ENCODE assay signal across 10 cellular contexts in the genomic region with DNA sequence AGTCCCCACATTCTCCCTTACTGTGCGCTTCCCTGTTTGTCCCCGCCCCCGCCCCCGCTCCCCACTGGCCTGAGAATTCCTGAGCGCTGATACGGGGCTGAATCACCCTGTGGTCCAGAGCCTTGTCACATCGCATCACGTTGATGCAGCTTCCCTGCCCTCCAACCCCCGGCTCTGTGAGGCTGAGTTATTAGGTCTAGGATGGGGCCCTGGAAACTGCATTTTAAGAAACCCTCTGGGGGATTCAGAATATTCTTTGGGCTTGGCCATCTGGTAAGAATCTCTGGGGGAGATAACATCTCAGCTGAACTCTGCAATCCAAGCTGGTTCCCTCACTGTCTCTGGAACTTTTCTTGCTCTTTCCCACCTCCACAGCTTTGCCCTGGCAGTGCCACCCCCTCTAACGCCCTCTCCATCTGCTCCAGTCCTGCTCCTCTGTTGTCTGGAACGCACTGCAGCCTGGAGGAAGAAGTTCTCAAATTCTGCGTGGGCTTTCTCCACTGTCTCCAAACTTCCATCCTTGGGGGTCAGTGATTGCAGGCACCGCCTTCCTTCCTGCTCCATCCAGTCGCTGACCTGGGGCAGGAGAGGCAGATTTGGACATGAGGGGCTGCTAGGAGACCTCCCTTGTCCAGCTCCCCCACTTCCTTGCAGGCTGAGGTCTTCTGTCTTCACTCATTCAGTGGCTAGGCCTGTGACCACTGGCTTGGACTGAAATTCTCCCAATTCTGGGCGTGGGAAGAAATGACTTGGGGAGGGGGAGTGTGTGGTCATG. TPM values are rescaled to one million over a fixed set of nuclear protein-coding genes. Genes with fewer than 3 reads are reported as not detected.
DNase-seq lines count a peak whose midpoint lies in the region; ATAC-seq and TF ChIP-seq lines count a peak whose summit lies in the region.
"Had no signal": no experiment of that assay in that cellular context is flagged by ENCODE, and none has a peak within 500 bp of the region (broad histone marks: within the 10 kb centered on the region; RNA-seq: fewer than 3 reads in every experiment).

No MANE protein-coding gene starts in this region.

- no peaks in the 10 kb centered on the region for H3K36me3 ChIP-seq in cardiac muscle cell
- no peaks in the 10 kb centered on the region for H3K36me3 ChIP-seq in sigmoid colon
- H3K36me3 ChIP-seq: suprapubic skin had no signal

- no peak for TF ChIP-seq POLR2A in sigmoid colon (IDR thresholded peaks at IDR 0.05)

- TF ChIP-seq EP300 in sigmoid colon (IDR thresholded peaks at IDR 0.05): no peak

- H3K27ac ChIP-seq in cardiac muscle cell (no peak overlapping the region), sigmoid colon (peak overlapping the region in 3 of 4 donors; percentile 10 to 29 (median 20))
- H3K27ac ChIP-seq: psoas muscle, suprapubic skin had no signal

- in situ Hi-C loops in GM13976 (cut with MboI; ENCODE audit: low sequenced_read_pairs, unreplicated experiment): loop anchor here (25.0 kb wide), 1 partner anchor 306 kb away; the partner anchor contains the start of gene VSTM2L

- H3K27me3 ChIP-seq in cardiac muscle cell (no peaks in the 10 kb centered on the region), sigmoid colon (no peaks in the 10 kb centered on the region)
- H3K27me3 ChIP-seq: suprapubic skin had no signal

- H3K9me3 ChIP-seq in cardiac muscle cell (ENCODE audit: low read depth): no peaks in the 10 kb centered on the region
- no peaks in the 10 kb centered on the region for H3K9me3 ChIP-seq in sigmoid colon
- H3K9me3 ChIP-seq: psoas muscle, suprapubic skin had no signal

- H3K4me1 ChIP-seq in cardiac muscle cell (ENCODE audit: low read depth): no peaks in the 10 kb centered on the region
- H3K4me1 ChIP-seq in sigmoid colon: peaks cover 0 to 22% (median 8%) of the 10 kb centered on the region in 4 donors
- H3K4me1 ChIP-seq: psoas muscle had no signal

- DNase-seq in GM13976 (ENCODE audit: low spot score): peak; percentile 8
- peak; percentile 91 for DNase-seq in SW480 (ENCODE audit: low spot score)
- DNase-seq in cardiac muscle cell (ENCODE audit: low read depth in 1 of 2, low spot score in 1 of 2): peak; percentile 24 to 92
- peak; percentile 69 for DNase-seq in sigmoid colon
- no peak for DNase-seq in NCI-H1105 (lab: John Stamatoyannopoulos, UW)

- TF ChIP-seq CTCF in GM13976 (IDR thresholded peaks at IDR 0.05; ENCODE audit: borderline replicate concordance, control extremely low read depth, extremely low read depth, insufficient read depth, missing control alignments) (no peak), cardiac muscle cell (IDR thresholded peaks at IDR 0.05; ENCODE audit: low read depth, low read length) (no peak), sigmoid colon (IDR thresholded peaks at IDR 0.05) (no peak)

- H3K4me3 ChIP-seq in cardiac muscle cell: no peak overlapping the region
- no peak overlapping the region for H3K4me3 ChIP-seq in sigmoid colon
- H3K4me3 ChIP-seq: psoas muscle, suprapubic skin had no signal

- WGBS in sigmoid colon, 2 donors: 61 to 67% methylated on average over 15 of the region's 15 CpGs

- intact Hi-C loops in sigmoid colon (cut with DNase I): no loop called here

- no peak for ATAC-seq in HG02970 (IDR thresholded peaks at IDR 0.05; ENCODE audit: low FRiP score, unreplicated experiment)
- no peak for ATAC-seq in GM19397 (IDR thresholded peaks at IDR 0.05; ENCODE audit: unreplicated experiment)
- no peak for ATAC-seq in HG03520 (IDR thresholded peaks at IDR 0.05; ENCODE audit: unreplicated experiment)

RNA-seq across cellular contexts. Expression of gene KIAA1755, which starts 42.6 kb away (rescaled TPM):
- total RNA-seq in cardiac muscle cell: not detected in 2 replicates
- not detected in 2 replicates for polyA plus RNA-seq in cardiac muscle cell
- total RNA-seq in sigmoid colon: 10 to 100 TPM in 3 of 4 donors, 1 to 10 TPM in 1; 9.2 to 39.1 (median 17.1) TPM
- polyA plus RNA-seq in sigmoid colon: 1 to 10 TPM in 2 of 3 donors, not detected in 1; 1.2 to 6.4 TPM

RNA-seq across cellular contexts. Expression of gene TGM2, which starts 52.9 kb away (rescaled TPM):
- total RNA-seq in cardiac muscle cell: 144 and 275 TPM in 2 replicates
- 119 and 192 TPM in 2 replicates for polyA plus RNA-seq in cardiac muscle cell
- total RNA-seq in sigmoid colon: 100 to 1,000 TPM in 2 of 4 donors, 10 to 100 TPM in 2; 14.8 to 104 (median 60.7) TPM
- polyA plus RNA-seq in sigmoid colon: 10 to 100 TPM in 1 of 3 donors, 1 to 10 TPM in 2; 6.5 to 71.1 (median 7.2) TPM

Comparison
In these comparisons a context has a peak if more than half of its experiments do, and no peak if none do; other contexts are left out.
1. RNA of gene KIAA1755, which starts 42.6 kb away (total RNA-seq): 9.2 to 39.1 TPM in sigmoid colon; not detected in cardiac muscle cell; every median in the first group is over 10 times any median in the second.